Comparison of ENCODE assay signal across 15 cellular contexts in genomic region chr15:58010983-58011382, GRCh38. TPM values are rescaled to one million over a fixed set of nuclear protein-coding genes. Genes with fewer than 3 reads are reported as not detected.
DNase-seq lines count a peak whose midpoint lies in the region; ATAC-seq and TF ChIP-seq lines count a peak whose summit lies in the region.
"Had no signal": no experiment of that assay in that cellular context is flagged by ENCODE, and none has a peak within 500 bp of the region (broad histone marks: within the 10 kb centered on the region; RNA-seq: fewer than 3 reads in every experiment).

No MANE protein-coding gene starts in this region.

- TF ChIP-seq CTCF in A673 (conservative IDR thresholded peaks at IDR 0.05; ENCODE audit: low read depth, low read length) (no peak), HEK293 (tag by site-specific recombination; IDR thresholded peaks at IDR 0.05) (no peak), choroid plexus epithelial cell (conservative IDR thresholded peaks at IDR 0.05; ENCODE audit: low read depth, low read length) (no peak)

- no peaks in the 10 kb centered on the region for H3K9me3 ChIP-seq in A673 (ENCODE audit: low read depth, low read length, poor library complexity, severe bottlenecking)
- no peaks in the 10 kb centered on the region; the same call in 1 of the 2 replicates for H3K9me3 ChIP-seq in HEK293 (ENCODE audit: control insufficient read depth, insufficient read depth, low read depth, low read length)

- H3K4me1 ChIP-seq in A673 (ENCODE audit: insufficient read depth, low read length, poor library complexity, severe bottlenecking) = peaks cover 13% of the 10 kb centered on the region
- peaks cover 5% of the 10 kb centered on the region; the same call in 1 of the 2 replicates for H3K4me1 ChIP-seq in HEK293 (ENCODE audit: control insufficient read depth, insufficient read depth, low read length)

- POLR2A ChIA-PET in A673 (lab: Charles Lee; ENCODE audit: low non-redundant PET) (no interaction called here), HEK293 (lab: Yijun Ruan, JAX) (no interaction called here)

- BruUV-seq in A673 (replicated peaks; lab: Mats Ljungman, UMichigan) = no TSS peak

- no peaks in the 10 kb centered on the region for H3K36me3 ChIP-seq in A673 (ENCODE audit: insufficient read depth, low read length, poor library complexity, severe bottlenecking)
- no peaks in the 10 kb centered on the region for H3K36me3 ChIP-seq in HEK293 (ENCODE audit: control insufficient read depth in 2 of 2, insufficient read depth in 1 of 2, low read length in 2 of 2)

- CTCF ChIA-PET in A673 (lab: Charles Lee) = no interaction called here
- CTCF ChIA-PET in HEK293 (lab: Yijun Ruan, JAX) = interaction anchor here (1.0 to 1.4 kb wide), 2 partner anchors 56 to 60 kb away, joined by 3 to 4 read pairs; no protein-coding TSS in a partner anchor

- peaks cover 13% of the 10 kb centered on the region for H3K27me3 ChIP-seq in A673 (replicated peaks; ENCODE audit: insufficient read depth, low read depth, low read length, poor library complexity)

- ATAC-seq in HG02623 (IDR thresholded peaks at IDR 0.05; ENCODE audit: unreplicated experiment) = no peak

- peak; percentile 84 for DNase-seq in A673 (ENCODE audit: low spot score)
- DNase-seq in NCI-H2081 (lab: John Stamatoyannopoulos, UW) = peak; percentile 47 to 76
- peak; percentile 64 for DNase-seq in choroid plexus epithelial cell (ENCODE audit: low read depth)
- DNase-seq in anterior cingulate cortex (lab: John Stamatoyannopoulos, UW) = no peak
- no peak for DNase-seq in NK-92 treated with Interleukin-12 subunit alpha and Interleukin-12 subunit beta, amount 100 ng/mL, for 24 hours (lab: John Stamatoyannopoulos, UW)
- DNase-seq: EL, NCI-H187, NCI-H524, OCI-M1, SHP77 treated with DMSO at 0.1 percent for 48 hours had no signal

- H3K27ac ChIP-seq in A673 (ENCODE audit: low read depth, low read length, poor library complexity, severe bottlenecking) = no peak overlapping the region
- H3K27ac ChIP-seq in HEK293 (ENCODE audit: extremely low read depth, low read depth, low read length) = no peak overlapping the region
- H3K27ac ChIP-seq: C4-2B had no signal

- H3K4me3 ChIP-seq in A673 (ENCODE audit: low read depth, low read length, poor library complexity, severe bottlenecking) (no peak overlapping the region), HEK293 (ENCODE audit: low read depth, low read length) (no peak overlapping the region), choroid plexus epithelial cell (ENCODE audit: low read depth, low read length) (no peak overlapping the region)

- intact Hi-C loops in A673 (cut with micrococcal nuclease; ENCODE audit: unreplicated experiment) = no loop called here

TF ChIP-seq in HEK293, 187 proteins besides CTCF, POLR2A, EP300 and RAD21:
- TF ChIP-seq, protein P1, sequence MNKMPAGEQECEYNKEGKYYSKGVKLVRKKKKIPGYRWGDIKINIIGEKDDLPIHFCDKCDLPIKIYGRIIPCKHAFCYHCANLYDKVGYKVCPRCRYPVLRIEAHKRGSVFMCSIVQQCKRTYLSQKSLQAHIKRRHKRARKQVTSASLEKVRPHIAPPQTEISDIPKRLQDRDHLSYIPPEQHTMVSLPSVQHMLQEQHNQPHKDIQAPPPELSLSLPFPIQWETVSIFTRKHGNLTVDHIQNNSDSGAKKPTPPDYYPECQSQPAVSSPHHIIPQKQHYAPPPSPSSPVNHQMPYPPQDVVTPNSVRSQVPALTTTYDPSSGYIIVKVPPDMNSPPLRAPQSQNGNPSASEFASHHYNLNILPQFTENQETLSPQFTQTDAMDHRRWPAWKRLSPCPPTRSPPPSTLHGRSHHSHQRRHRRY (tag by site-specific recombination; IDR thresholded peaks at IDR 0.05) = no peak
- no peak for TF ChIP-seq ZNF560 (tag by site-specific recombination; IDR thresholded peaks at IDR 0.05; ENCODE audit: borderline replicate concordance)
- no peak for TF ChIP-seq ZNF561 (tag by site-specific recombination; IDR thresholded peaks at IDR 0.05; ENCODE audit: borderline replicate concordance)
- TF ChIP-seq ZNF24 (tag by site-specific recombination; IDR thresholded peaks at IDR 0.05) = no peak
- no peak for TF ChIP-seq ZNF16 (tag by site-specific recombination; IDR thresholded peaks at IDR 0.05; ENCODE audit: low read depth)
- TF ChIP-seq, protein P2, sequence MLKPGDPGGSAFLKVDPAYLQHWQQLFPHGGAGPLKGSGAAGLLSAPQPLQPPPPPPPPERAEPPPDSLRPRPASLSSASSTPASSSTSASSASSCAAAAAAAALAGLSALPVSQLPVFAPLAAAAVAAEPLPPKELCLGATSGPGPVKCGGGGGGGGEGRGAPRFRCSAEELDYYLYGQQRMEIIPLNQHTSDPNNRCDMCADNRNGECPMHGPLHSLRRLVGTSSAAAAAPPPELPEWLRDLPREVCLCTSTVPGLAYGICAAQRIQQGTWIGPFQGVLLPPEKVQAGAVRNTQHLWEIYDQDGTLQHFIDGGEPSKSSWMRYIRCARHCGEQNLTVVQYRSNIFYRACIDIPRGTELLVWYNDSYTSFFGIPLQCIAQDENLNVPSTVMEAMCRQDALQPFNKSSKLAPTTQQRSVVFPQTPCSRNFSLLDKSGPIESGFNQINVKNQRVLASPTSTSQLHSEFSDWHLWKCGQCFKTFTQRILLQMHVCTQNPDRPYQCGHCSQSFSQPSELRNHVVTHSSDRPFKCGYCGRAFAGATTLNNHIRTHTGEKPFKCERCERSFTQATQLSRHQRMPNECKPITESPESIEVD (tag by site-specific recombination; IDR thresholded peaks at IDR 0.05) = 0 out of 2 replicates have a peak, but pooled peaks have one; percentile 19
- TF ChIP-seq ZNF350 (tag by site-specific recombination; IDR thresholded peaks at IDR 0.05) = no peak
- TF ChIP-seq ZIC2 (tag by site-specific recombination; IDR thresholded peaks at IDR 0.05) = peak; percentile 58
- no peak for TF ChIP-seq ZNF777 (tag by site-specific recombination; IDR thresholded peaks at IDR 0.05; ENCODE audit: borderline replicate concordance)
TF ChIP-seq in HEK293: peak in this region for 2.

RNA-seq across cellular contexts. Expression of gene ALDH1A2, which starts 54.5 kb away (rescaled TPM):
- 1.5 and 1.7 TPM in 2 replicates for total RNA-seq in A673 (2021)
- total RNA-seq: HT1080, RPMI7951 had no signal

Comparison
In these comparisons a context has a peak if more than half of its experiments do, and no peak if none do; other contexts are left out.
1. DNase-seq: peak in A673 (single experiment), NCI-H2081 (2 of 2) and choroid plexus epithelial cell (single experiment); none in anterior cingulate cortex (0 of 58) and NK-92 treated with Interleukin-12 subunit alpha and Interleukin-12 subunit beta, amount 100 ng/mL, for 24 hours (single experiment).